19 cellular contexts compared by ENCODE assay signal in genomic region chr10:112812571-112812970, GRCh38.
A peak's percentile ranks its signal among the peaks of the same experiment; 100 is the strongest.
DNase-seq lines count a peak whose midpoint lies in the region; ATAC-seq and TF ChIP-seq lines count a peak whose summit lies in the region.
"Had no signal": no experiment of that assay in that cellular context is flagged by ENCODE, and none has a peak within 500 bp of the region (broad histone marks: within the 10 kb centered on the region; RNA-seq: fewer than 3 reads in every experiment).

No MANE protein-coding gene starts in this region.

- no peak for ATAC-seq in left lung
- no peak for ATAC-seq in thoracic aorta (ENCODE audit: insufficient number of reproducible peaks, low FRiP score, low read depth)
- ATAC-seq in HG03039 (IDR thresholded peaks at IDR 0.05; ENCODE audit: unreplicated experiment), result no peak
- ATAC-seq: activated CD4-positive, CD25-positive, alpha-beta regulatory T cell treated with anti-CD3 and anti-CD28 coated beads, Interleukin-2, amount 50 U/mL, for 24 hours; naive thymus-derived CD4-positive, alpha-beta T cell; stimulated activated naive CD8-positive, alpha-beta T cell treated with anti-CD3 and anti-CD28 coated beads, Interleukin-15, Interleukin-2, amounts not matched to agents 100 U/mL and 50 U/mL, for 24 hours had no signal

- H3K27me3 ChIP-seq in breast epithelium, result no peaks in the 10 kb centered on the region
- H3K27me3 ChIP-seq in left lung, result no peaks in the 10 kb centered on the region
- H3K27me3 ChIP-seq in thoracic aorta (replicated peaks; ENCODE audit: insufficient read depth), result no peaks in the 10 kb centered on the region
- H3K27me3 ChIP-seq: right lobe of liver, uterus had no signal

- H3K4me1 Mint-ChIP-seq in T-helper 2 cell treated with Interferon-gamma antibody and Interleukin-4, amounts not matched to agents 5 μg/mL and 100 μg/mL, for 36 hours (ENCODE audit: low read depth), result peaks cover 35% of the 10 kb centered on the region

- no peaks in the 10 kb centered on the region for H3K4me1 ChIP-seq in breast epithelium
- peaks cover 19 to 39% of the 10 kb centered on the region in 2 donors for H3K4me1 ChIP-seq in left lung
- peaks cover 13 to 25% of the 10 kb centered on the region in 2 donors for H3K4me1 ChIP-seq in thoracic aorta (ENCODE audit: control insufficient read depth in 1 of 2, low read depth in 2 of 2)
- H3K4me1 ChIP-seq: uterus had no signal

- H3K4me3 Mint-ChIP-seq in T-helper 2 cell treated with Interferon-gamma antibody and Interleukin-4, amounts not matched to agents 5 μg/mL and 100 μg/mL, for 36 hours, result no peak overlapping the region
- H3K4me3 Mint-ChIP-seq: activated naive CD8-positive, alpha-beta T cell; CD8-positive, alpha-beta memory T cell; naive thymus-derived CD4-positive, alpha-beta T cell had no signal

- DNase-seq in T-helper 2 cell treated with Interferon-gamma antibody and Interleukin-4, amounts not matched to agents 5 μg/mL and 100 μg/mL, for 36 hours (ENCODE audit: low spot score), result no peak
- DNase-seq in T-helper 2 cell, result no peak
- DNase-seq in breast epithelium (ENCODE audit: low spot score in 2 of 2), result no peak
- no peak for DNase-seq in left lung
- no peak for DNase-seq in thoracic aorta (ENCODE audit: low spot score)
- no peak for DNase-seq in activated CD4-positive, alpha-beta T cell treated with anti-CD3 and anti-CD28 coated beads for 1 hour
- DNase-seq in glomerular visceral epithelial cell (ENCODE audit: extremely low spot score), result no peak
- DNase-seq: 8988T; activated T-cell treated with anti-CD3 and anti-CD28 coated beads for 4 hours; CD8-positive, alpha-beta memory T cell; central memory CD4-positive, alpha-beta T cell; KG1; naive thymus-derived CD4-positive, alpha-beta T cell; stimulated activated naive CD8-positive, alpha-beta T cell treated with anti-CD3 and anti-CD28 coated beads, Interleukin-15, Interleukin-2, amounts not matched to agents 100 U/mL and 50 U/mL, for 24 hours; uterus had no signal

- H3K27ac Mint-ChIP-seq in T-helper 2 cell treated with Interferon-gamma antibody and Interleukin-4, amounts not matched to agents 5 μg/mL and 100 μg/mL, for 36 hours, result peak overlapping the region; percentile 55
- H3K27ac Mint-ChIP-seq: activated naive CD8-positive, alpha-beta T cell had no signal

- intact Hi-C loops in breast epithelium (cut with DNase I; ENCODE audit: low total_unique reads), result no loop called here
- intact Hi-C loops in left lung (cut with DNase I), result no loop called here

- H3K27ac ChIP-seq in breast epithelium (peak overlapping the region; percentile 45 to 53), left lung (peak overlapping the region; percentile 47 to 58), thoracic aorta (peak overlapping the region; percentile 19 to 35)
- H3K27ac ChIP-seq: uterus had no signal

- H3K36me3 Mint-ChIP-seq in T-helper 2 cell treated with Interferon-gamma antibody and Interleukin-4, amounts not matched to agents 5 μg/mL and 100 μg/mL, for 36 hours (ENCODE audit: low read depth), result peaks cover 3% of the 10 kb centered on the region

- no peak for TF ChIP-seq POLR2A in breast epithelium (IDR thresholded peaks at IDR 0.05)

- no peaks in the 10 kb centered on the region for H3K9me3 ChIP-seq in breast epithelium
- no peaks in the 10 kb centered on the region for H3K9me3 ChIP-seq in left lung
- no peaks in the 10 kb centered on the region for H3K9me3 ChIP-seq in thoracic aorta
- H3K9me3 ChIP-seq: right lobe of liver, uterus had no signal

- H3K9me3 Mint-ChIP-seq in T-helper 2 cell treated with Interferon-gamma antibody and Interleukin-4, amounts not matched to agents 5 μg/mL and 100 μg/mL, for 36 hours, result no peaks in the 10 kb centered on the region
- H3K9me3 Mint-ChIP-seq: CD8-positive, alpha-beta memory T cell had no signal

- H3K36me3 ChIP-seq in breast epithelium (no peaks in the 10 kb centered on the region), left lung (no peaks in the 10 kb centered on the region), thoracic aorta (no peaks in the 10 kb centered on the region)
- H3K36me3 ChIP-seq: right lobe of liver, uterus had no signal

- H3K4me3 ChIP-seq in breast epithelium, result no peak overlapping the region
- H3K4me3 ChIP-seq in left lung, result no peak overlapping the region
- no peak overlapping the region for H3K4me3 ChIP-seq in thoracic aorta
- H3K4me3 ChIP-seq: right lobe of liver, uterus had no signal

- TF ChIP-seq CTCF in breast epithelium (IDR thresholded peaks at IDR 0.05), result no peak
- no peak for TF ChIP-seq CTCF in left lung (IDR thresholded peaks at IDR 0.05)
- no peak for TF ChIP-seq CTCF in thoracic aorta (IDR thresholded peaks at IDR 0.05)

- no peaks in the 10 kb centered on the region for H3K27me3 Mint-ChIP-seq in T-helper 2 cell treated with Interferon-gamma antibody and Interleukin-4, amounts not matched to agents 5 μg/mL and 100 μg/mL, for 36 hours (ENCODE audit: low read depth)
- H3K27me3 Mint-ChIP-seq: activated naive CD8-positive, alpha-beta T cell; naive thymus-derived CD4-positive, alpha-beta T cell had no signal
